In genomic region chr19:41923045-41923788, GRCh38 we compare ENCODE assay signal across 1 cellular context.
TF ChIP-seq lines count a peak whose summit lies in the region.

No MANE protein-coding gene starts in this region.

TF ChIP-seq in HEK293, 187 proteins besides CTCF, POLR2A, EP300 and RAD21 (continued from another document):
- no peak for TF ChIP-seq ZBTB49 (tag by site-specific recombination; IDR thresholded peaks at IDR 0.05; ENCODE audit: low read depth)
- no peak for TF ChIP-seq ZNF830 (tag by site-specific recombination; IDR thresholded peaks at IDR 0.05; ENCODE audit: low read depth)
- no peak for TF ChIP-seq ZNF202 (tag by site-specific recombination; IDR thresholded peaks at IDR 0.05; ENCODE audit: borderline replicate concordance)
- no peak for TF ChIP-seq ZNF121 (tag by site-specific recombination; IDR thresholded peaks at IDR 0.05)
- TF ChIP-seq, protein P1, sequence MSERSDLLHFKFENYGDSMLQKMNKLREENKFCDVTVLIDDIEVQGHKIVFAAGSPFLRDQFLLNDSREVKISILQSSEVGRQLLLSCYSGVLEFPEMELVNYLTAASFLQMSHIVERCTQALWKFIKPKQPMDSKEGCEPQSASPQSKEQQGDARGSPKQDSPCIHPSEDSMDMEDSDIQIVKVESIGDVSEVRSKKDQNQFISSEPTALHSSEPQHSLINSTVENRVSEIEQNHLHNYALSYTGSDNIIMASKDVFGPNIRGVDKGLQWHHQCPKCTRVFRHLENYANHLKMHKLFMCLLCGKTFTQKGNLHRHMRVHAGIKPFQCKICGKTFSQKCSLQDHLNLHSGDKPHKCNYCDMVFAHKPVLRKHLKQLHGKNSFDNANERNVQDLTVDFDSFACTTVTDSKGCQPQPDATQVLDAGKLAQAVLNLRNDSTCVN (tag by site-specific recombination; optimal IDR thresholded peaks at IDR 0.05): no peak
- no peak for TF ChIP-seq ATF2 (tag by site-specific recombination; IDR thresholded peaks at IDR 0.05; ENCODE audit: low read depth)
- TF ChIP-seq KLF8 (tag by site-specific recombination; IDR thresholded peaks at IDR 0.05): 0 out of 2 replicates have a peak, but pooled peaks have one; percentile 43
- TF ChIP-seq ZNF214 (tag by site-specific recombination; IDR thresholded peaks at IDR 0.05; ENCODE audit: borderline replicate concordance): no peak
- no peak for TF ChIP-seq ZNF391 (tag by site-specific recombination; IDR thresholded peaks at IDR 0.05; ENCODE audit: borderline replicate concordance, low read depth)
- no peak for TF ChIP-seq ZNF404 (tag by site-specific recombination; IDR thresholded peaks at IDR 0.05)
- no peak for TF ChIP-seq ZNF292 (tag by site-specific recombination; IDR thresholded peaks at IDR 0.05; ENCODE audit: borderline replicate concordance, low read depth)
- TF ChIP-seq ZNF174 (tag by site-specific recombination; IDR thresholded peaks at IDR 0.05): no peak
- no peak for TF ChIP-seq ZNF785 (tag by site-specific recombination; IDR thresholded peaks at IDR 0.05)
- no peak for TF ChIP-seq BCL6B (tag by site-specific recombination; IDR thresholded peaks at IDR 0.05)
- TF ChIP-seq SP7 (tag by site-specific recombination; IDR thresholded peaks at IDR 0.05): peak; percentile 21; the same call in 1 of the 2 replicates
- no peak for TF ChIP-seq ZFP69B (tag by site-specific recombination; IDR thresholded peaks at IDR 0.05)
- peak; percentile 90 for TF ChIP-seq ZFHX2 (tag by site-specific recombination; conservative IDR thresholded peaks at IDR 0.05)
- TF ChIP-seq ZNF148 (tag by site-specific recombination; IDR thresholded peaks at IDR 0.05; ENCODE audit: borderline replicate concordance): no peak
- TF ChIP-seq ZBTB20 (tag by site-specific recombination; IDR thresholded peaks at IDR 0.05): no peak
- no peak for TF ChIP-seq ZNF549 (tag by site-specific recombination; IDR thresholded peaks at IDR 0.05)
- TF ChIP-seq ZNF10 (tag by site-specific recombination; IDR thresholded peaks at IDR 0.05): no peak
- no peak for TF ChIP-seq ZNF664 (tag by site-specific recombination; IDR thresholded peaks at IDR 0.05)
- no peak for TF ChIP-seq ZNF140 (tag by site-specific recombination; IDR thresholded peaks at IDR 0.05)
- TF ChIP-seq HIC1 (tag by site-specific recombination; IDR thresholded peaks at IDR 0.05): no peak
- peak; percentile 60 for TF ChIP-seq GLIS1 (tag by site-specific recombination; IDR thresholded peaks at IDR 0.05)
- no peak for TF ChIP-seq ZNF560 (tag by site-specific recombination; IDR thresholded peaks at IDR 0.05; ENCODE audit: borderline replicate concordance)
- TF ChIP-seq ZFP41 (tag by site-specific recombination; IDR thresholded peaks at IDR 0.05; ENCODE audit: borderline replicate concordance): no peak
- no peak for TF ChIP-seq ZNF521 (tag by site-specific recombination; IDR thresholded peaks at IDR 0.05)
- TF ChIP-seq ZNF660 (tag by site-specific recombination; IDR thresholded peaks at IDR 0.05): no peak
- no peak for TF ChIP-seq ZNF654 (tag by site-specific recombination; IDR thresholded peaks at IDR 0.05; ENCODE audit: low read depth)
- TF ChIP-seq, protein P2, sequence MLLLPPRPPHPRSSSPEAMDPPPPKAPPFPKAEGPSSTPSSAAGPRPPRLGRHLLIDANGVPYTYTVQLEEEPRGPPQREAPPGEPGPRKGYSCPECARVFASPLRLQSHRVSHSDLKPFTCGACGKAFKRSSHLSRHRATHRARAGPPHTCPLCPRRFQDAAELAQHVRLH (tag by site-specific recombination; IDR thresholded peaks at IDR 0.05): peak; percentile 51; the same call in 1 of the 2 replicates
- no peak for TF ChIP-seq ZNF670 (tag by site-specific recombination; IDR thresholded peaks at IDR 0.05; ENCODE audit: low read depth)
- TF ChIP-seq ZBTB6 (tag by site-specific recombination; IDR thresholded peaks at IDR 0.05): no peak
- TF ChIP-seq ZNF394 (tag by site-specific recombination; IDR thresholded peaks at IDR 0.05; ENCODE audit: borderline replicate concordance): no peak
- TF ChIP-seq ZNF701 (tag by site-specific recombination; IDR thresholded peaks at IDR 0.05): no peak
- no peak for TF ChIP-seq ZIC2 (tag by site-specific recombination; IDR thresholded peaks at IDR 0.05)
- no peak for TF ChIP-seq ZNF529 (tag by site-specific recombination; IDR thresholded peaks at IDR 0.05; ENCODE audit: insufficient replicate concordance)
- no peak for TF ChIP-seq ZNF302 (tag by site-specific recombination; IDR thresholded peaks at IDR 0.05; ENCODE audit: low read depth)
